ENCODE assay signal across 9 cellular contexts in genomic region chr5:40991168-40991980, GRCh38.
A peak's percentile ranks its signal among the peaks of the same experiment; 100 is the strongest.
DNase-seq lines count a peak whose midpoint lies in the region; ATAC-seq and TF ChIP-seq lines count a peak whose summit lies in the region.
"Had no signal": no experiment of that assay in that cellular context is flagged by ENCODE, and none has a peak within 500 bp of the region (broad histone marks: within the 10 kb centered on the region; RNA-seq: fewer than 3 reads in every experiment).

No MANE protein-coding gene starts in this region.

- peak overlapping the region in 2 of 5 donors; percentile 52 to 84 for H3K9ac ChIP-seq in subcutaneous abdominal adipose tissue (ENCODE audit: low read length in 5 of 5)

- intact Hi-C loops in lower lobe of right lung (cut with DNase I): no loop called here

- peaks cover 21% of the 10 kb centered on the region for H3K4me1 ChIP-seq in lower lobe of right lung
- peaks cover 0 to 34% (median 28%) of the 10 kb centered on the region in 5 donors for H3K4me1 ChIP-seq in subcutaneous abdominal adipose tissue (ENCODE audit: control insufficient read depth in 5 of 5, insufficient read depth in 5 of 5, low read length in 5 of 5)

- ATAC-seq in lower lobe of right lung (peak; percentile 94 to 97), HG02588 (IDR thresholded peaks at IDR 0.05; ENCODE audit: unreplicated experiment) (no peak)

- peak; percentile 83 for DNase-seq in M059J (ENCODE audit: low read depth)
- DNase-seq in epithelial cell of proximal tubule (ENCODE audit: low read depth): peak; percentile 38
- no peak for DNase-seq in lower lobe of right lung
- no peak for DNase-seq in WERI-Rb-1
- no peak for DNase-seq in NCI-H2196 treated with DMSO at 0.1 percent for 48 hours (lab: John Stamatoyannopoulos, UW; ENCODE audit: unreplicated experiment)
- no peak for DNase-seq in effector CD4-positive, alpha-beta T cell
- DNase-seq: activated naive CD4-positive, alpha-beta T cell had no signal

- TF ChIP-seq CTCF in epithelial cell of proximal tubule (conservative IDR thresholded peaks at IDR 0.05; ENCODE audit: low read depth, low read length): no peak
- TF ChIP-seq CTCF in lower lobe of right lung (IDR thresholded peaks at IDR 0.05): no peak
- TF ChIP-seq CTCF in WERI-Rb-1 (IDR thresholded peaks at IDR 0.05; ENCODE audit: low read depth, low read length): no peak

- H3K36me3 ChIP-seq in lower lobe of right lung (no peaks in the 10 kb centered on the region), subcutaneous abdominal adipose tissue (ENCODE audit: control insufficient read depth in 5 of 5, insufficient read depth in 5 of 5, low read length in 5 of 5) (no peaks in the 10 kb centered on the region), WERI-Rb-1 (no peaks in the 10 kb centered on the region)

- H3K27me3 ChIP-seq in lower lobe of right lung (ENCODE audit: low read depth) (no peaks in the 10 kb centered on the region), subcutaneous abdominal adipose tissue (ENCODE audit: control insufficient read depth in 5 of 5, insufficient read depth in 4 of 5, low read length in 5 of 5) (no peaks in the 10 kb centered on the region), WERI-Rb-1 (ENCODE audit: insufficient read depth, low read depth, severe bottlenecking) (no peaks in the 10 kb centered on the region)

- no peaks in the 10 kb centered on the region for H3K9me3 ChIP-seq in lower lobe of right lung
- H3K9me3 ChIP-seq in subcutaneous abdominal adipose tissue (ENCODE audit: control insufficient read depth in 5 of 5, low read length in 5 of 5): peaks cover 0 to 9% (median 0%) of the 10 kb centered on the region in 5 donors
- H3K9me3 ChIP-seq in WERI-Rb-1 (ENCODE audit: severe bottlenecking): peaks cover 7% of the 10 kb centered on the region

- peak overlapping the region; percentile 68 for H3K27ac ChIP-seq in lower lobe of right lung
- H3K27ac ChIP-seq in subcutaneous abdominal adipose tissue (ENCODE audit: low read depth, low read length): peak overlapping the region; percentile 93
- H3K27ac ChIP-seq in WERI-Rb-1: no peak overlapping the region

- H3K4me3 ChIP-seq in epithelial cell of proximal tubule (ENCODE audit: low read depth, low read length) (no peak overlapping the region), lower lobe of right lung (no peak overlapping the region), subcutaneous abdominal adipose tissue (ENCODE audit: low read depth in 1 of 5, low read length in 5 of 5) (no peak overlapping the region), WERI-Rb-1 (ENCODE audit: low read depth, low read length) (no peak overlapping the region)

Comparison
In these comparisons a context has a peak if more than half of its experiments do, and no peak if none do; other contexts are left out.
1. DNase-seq: peak in M059J (single experiment) and epithelial cell of proximal tubule (single experiment); none in lower lobe of right lung (single experiment), WERI-Rb-1 (single experiment), NCI-H2196 treated with DMSO at 0.1 percent for 48 hours (single experiment) and effector CD4-positive, alpha-beta T cell (single experiment).